In genomic region chr19:40802300-40803169, GRCh38 we compare ENCODE assay signal across 8 cellular contexts. TPM values are rescaled to one million over a fixed set of nuclear protein-coding genes. Genes with fewer than 3 reads are reported as not detected.
DNase-seq lines count a peak whose midpoint lies in the region; ATAC-seq and TF ChIP-seq lines count a peak whose summit lies in the region.

No MANE protein-coding gene starts in this region.

- ATAC-seq in effector memory CD8-positive, alpha-beta T cell (replicated peaks), result no peak
- ATAC-seq in foreskin keratinocyte (no peak), HG03432 (IDR thresholded peaks at IDR 0.05; ENCODE audit: unreplicated experiment) (no peak), esophagus mucosa (no peak)

- intact Hi-C loops in CD14-positive monocyte (cut with micrococcal nuclease), result loop anchor here in 1 of 2 donors (10.0 kb wide), 1 partner anchor 48 kb away; the partner anchor contains the start of genes ACTMAP and SNRPA

- peaks cover 61% of the 10 kb centered on the region for H3K4me1 ChIP-seq in OCI-LY3 (ENCODE audit: low read length)
- H3K4me1 ChIP-seq in foreskin keratinocyte, result peaks cover 16% of the 10 kb centered on the region

- no peak for DNase-seq in CD14-positive monocyte (ENCODE audit: low spot score)
- DNase-seq in effector memory CD8-positive, alpha-beta T cell, result no peak
- DNase-seq in foreskin keratinocyte, result no peak
- no peak for DNase-seq in NCI-H226

- peaks cover 0 to 3% (median 2%) of the 10 kb centered on the region in 3 donors for H3K27me3 Mint-ChIP-seq in CD14-positive monocyte (ENCODE audit: low read depth in 3 of 3)
- H3K27me3 Mint-ChIP-seq in effector memory CD8-positive, alpha-beta T cell, result no peaks in the 10 kb centered on the region
- no peaks in the 10 kb centered on the region for H3K27me3 Mint-ChIP-seq in nephron (ENCODE audit: low read depth)

- H3K79me2 ChIP-seq in OCI-LY3 (ENCODE audit: low read length), result peaks cover 81% of the 10 kb centered on the region

- H3K4me3 Mint-ChIP-seq in CD14-positive monocyte (peak overlapping the region; percentile 67 to 89), nephron (peak overlapping the region; percentile 80 to 99 (median 98))
- peak overlapping the region; percentile 98 to 100 for H3K4me3 Mint-ChIP-seq in effector memory CD8-positive, alpha-beta T cell

- peaks cover 62% of the 10 kb centered on the region for H3K36me3 ChIP-seq in OCI-LY3 (replicated peaks; ENCODE audit: low read depth, low read length)

- H2AFZ ChIP-seq in OCI-LY3 (ENCODE audit: low read depth, low read length), result no peak overlapping the region

- peak overlapping the region; percentile 51; the same call in 1 of the 2 replicates for H3K9ac ChIP-seq in OCI-LY3 (ENCODE audit: low read length)

- peak overlapping the region; percentile 61 for H3K27ac ChIP-seq in OCI-LY3 (ENCODE audit: low read length)
- H3K27ac ChIP-seq in foreskin keratinocyte, result no peak overlapping the region

- peaks cover 76% of the 10 kb centered on the region for H4K20me1 ChIP-seq in OCI-LY3 (ENCODE audit: insufficient read depth, low read length)

- peak overlapping the region; percentile 76 to 92 (median 86) for H3K27ac Mint-ChIP-seq in CD14-positive monocyte
- H3K27ac Mint-ChIP-seq in effector memory CD8-positive, alpha-beta T cell, result peak overlapping the region; percentile 88 to 100
- H3K27ac Mint-ChIP-seq in nephron, result peak overlapping the region; percentile 77 to 81 (median 79)

- peak overlapping the region; percentile 73 for H3K4me2 ChIP-seq in OCI-LY3 (ENCODE audit: low read length)

- peak overlapping the region; percentile 63 for H3K4me3 ChIP-seq in OCI-LY3 (ENCODE audit: low read length)

- no peaks in the 10 kb centered on the region for H3K9me3 ChIP-seq in OCI-LY3 (ENCODE audit: insufficient read depth, low read length)

- H3K4me1 Mint-ChIP-seq in CD14-positive monocyte (peaks cover 82% of the 10 kb centered on the region), nephron (peaks cover 62% of the 10 kb centered on the region)
- H3K4me1 Mint-ChIP-seq in effector memory CD8-positive, alpha-beta T cell (ENCODE audit: low read depth in 2 of 2), result peaks cover 78 to 82% of the 10 kb centered on the region in 2 donors

- H3K9me3 Mint-ChIP-seq in CD14-positive monocyte (no peaks in the 10 kb centered on the region), nephron (no peaks in the 10 kb centered on the region)
- H3K9me3 Mint-ChIP-seq in effector memory CD8-positive, alpha-beta T cell, result no peaks in the 10 kb centered on the region

- H3K27me3 ChIP-seq in OCI-LY3 (ENCODE audit: low read depth, low read length) (no peaks in the 10 kb centered on the region), foreskin keratinocyte (no peaks in the 10 kb centered on the region)

- TF ChIP-seq CTCF in CD14-positive monocyte (IDR thresholded peaks at IDR 0.05) (no peak), OCI-LY3 (IDR thresholded peaks at IDR 0.05; ENCODE audit: low read depth, low read length) (no peak), nephron (IDR thresholded peaks at IDR 0.05; ENCODE audit: unreplicated experiment in 3 of 3) (no peak), foreskin keratinocyte (conservative IDR thresholded peaks at IDR 0.05) (no peak)

- H3K36me3 Mint-ChIP-seq in CD14-positive monocyte (peaks cover 37 to 55% of the 10 kb centered on the region in 2 donors), nephron (ENCODE audit: low read depth) (peaks cover 27% of the 10 kb centered on the region)
- peaks cover 81% of the 10 kb centered on the region for H3K36me3 Mint-ChIP-seq in effector memory CD8-positive, alpha-beta T cell (ENCODE audit: insufficient read depth)

RNA-seq across cellular contexts. Expression of gene EGLN2, which starts 3.5 kb away (rescaled TPM):
- polyA plus RNA-seq in CD14-positive monocyte (10 to 100 TPM; 60.6 to 76.8 TPM), foreskin keratinocyte (73.2 and 74.2 TPM in 2 replicates)
- total RNA-seq in foreskin keratinocyte (81.3 and 84.6 TPM in 2 replicates), esophagus mucosa (32.1 TPM)

RNA-seq across cellular contexts. Expression of gene RAB4B, which starts 24.5 kb away (rescaled TPM):
- 100 to 1,000 TPM in 1 of 2 donors, 10 to 100 TPM in 1; 89.4 to 108 TPM for polyA plus RNA-seq in CD14-positive monocyte
- 13.0 and 17.0 TPM in 2 replicates for total RNA-seq in foreskin keratinocyte
- polyA plus RNA-seq in foreskin keratinocyte, result 25.7 and 33.1 TPM in 2 replicates
- 17.8 TPM for total RNA-seq in esophagus mucosa

RNA-seq across cellular contexts. Expression of gene MIA, which starts 27.2 kb away (rescaled TPM):
- polyA plus RNA-seq in CD14-positive monocyte (not detected), foreskin keratinocyte (10.0 and 23.9 TPM in 2 replicates)
- total RNA-seq in foreskin keratinocyte (5.6 and 15.4 TPM in 2 replicates), esophagus mucosa (7.5 TPM)

RNA-seq across cellular contexts. Expression of gene CYP2A6, which starts 47.7 kb away (rescaled TPM):
- polyA plus RNA-seq in CD14-positive monocyte (not detected), foreskin keratinocyte (not detected in 2 replicates)
- total RNA-seq in foreskin keratinocyte (not detected in 2 replicates), esophagus mucosa (0.24 TPM)

RNA-seq across cellular contexts. Expression of gene SNRPA, which starts 51.5 kb away (rescaled TPM):
- polyA plus RNA-seq in CD14-positive monocyte (10 to 100 TPM; 27.9 to 44.2 TPM), foreskin keratinocyte (121 and 130 TPM in 2 replicates)
- total RNA-seq in foreskin keratinocyte (104 and 129 TPM in 2 replicates), esophagus mucosa (69.8 TPM)
